ENCODE assay signal across 1 cellular context in the genomic region with DNA sequence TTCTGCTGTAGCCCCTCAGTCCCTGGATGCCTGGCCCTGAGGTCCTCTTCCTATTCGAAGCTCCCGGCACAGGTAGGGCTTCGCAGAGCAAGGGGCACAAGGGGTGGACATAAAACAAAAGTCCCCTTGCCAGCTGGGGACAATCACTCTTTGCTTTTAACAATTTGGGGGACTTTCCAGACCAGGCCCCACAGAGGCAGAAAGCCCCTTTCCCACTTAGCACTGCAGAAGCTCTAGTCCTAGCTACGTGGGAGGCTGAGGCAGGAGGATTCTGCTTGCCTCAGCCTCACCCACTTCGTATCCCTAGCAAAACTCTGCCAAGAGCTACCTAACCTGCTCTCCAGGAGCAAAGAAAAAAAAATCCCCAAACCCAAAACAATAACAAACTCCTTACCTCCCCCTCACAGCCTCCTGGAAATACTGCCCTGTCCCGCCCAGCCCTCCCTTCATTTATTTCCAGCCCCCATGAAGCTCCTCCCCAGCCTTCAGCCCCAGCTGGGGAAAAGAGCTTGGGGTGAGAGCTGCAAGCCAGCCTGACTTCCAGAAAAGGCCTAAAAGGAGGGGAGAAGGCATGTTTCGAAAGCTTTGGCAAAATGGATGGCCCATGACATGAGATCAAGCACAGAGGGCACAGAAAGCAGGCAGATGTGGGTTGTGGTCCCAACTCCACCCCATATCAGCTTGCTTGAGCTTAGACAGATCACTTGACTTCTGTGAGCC.
TF ChIP-seq lines count a peak whose summit lies in the region.

A gene with protein sequence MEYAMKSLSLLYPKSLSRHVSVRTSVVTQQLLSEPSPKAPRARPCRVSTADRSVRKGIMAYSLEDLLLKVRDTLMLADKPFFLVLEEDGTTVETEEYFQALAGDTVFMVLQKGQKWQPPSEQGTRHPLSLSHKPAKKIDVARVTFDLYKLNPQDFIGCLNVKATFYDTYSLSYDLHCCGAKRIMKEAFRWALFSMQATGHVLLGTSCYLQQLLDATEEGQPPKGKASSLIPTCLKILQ (minus strand): TSS at position 424 of the 720 bp plus-strand sequence. CDS start 1,767 bp downstream, outside the sequence.

TF ChIP-seq in HEK293, 187 proteins besides CTCF, POLR2A, EP300 and RAD21 (continued from another document):
- TF ChIP-seq ZFHX2 (tag by site-specific recombination; conservative IDR thresholded peaks at IDR 0.05) (peak; percentile 48), ZNF791 (tag by site-specific recombination; IDR thresholded peaks at IDR 0.05) (no peak), ZNF354C (tag by site-specific recombination; IDR thresholded peaks at IDR 0.05; ENCODE audit: borderline replicate concordance, low read depth) (no peak), ZNF560 (tag by site-specific recombination; IDR thresholded peaks at IDR 0.05; ENCODE audit: borderline replicate concordance) (no peak), ZNF843 (tag by site-specific recombination; IDR thresholded peaks at IDR 0.05) (0 out of 2 replicates have a peak, but pooled peaks have one; percentile 10), ZNF48 (tag by site-specific recombination; IDR thresholded peaks at IDR 0.05) (no peak), ZNF239 (tag by site-specific recombination; IDR thresholded peaks at IDR 0.05) (no peak), ZNF335 (tag by site-specific recombination; conservative IDR thresholded peaks at IDR 0.05) (no peak), ZNF211 (tag by site-specific recombination; IDR thresholded peaks at IDR 0.05; ENCODE audit: low read depth) (no peak), ZBTB1 (tag by site-specific recombination; IDR thresholded peaks at IDR 0.05) (no peak), GLIS1 (tag by site-specific recombination; IDR thresholded peaks at IDR 0.05) (peak; percentile 28; the same call in 1 of the 2 replicates), ZNF792 (tag by site-specific recombination; IDR thresholded peaks at IDR 0.05) (no peak), ZNF514 (tag by site-specific recombination; IDR thresholded peaks at IDR 0.05) (no peak), ZNF501 (tag by site-specific recombination; IDR thresholded peaks at IDR 0.05) (no peak), ZNF600 (tag by site-specific recombination; IDR thresholded peaks at IDR 0.05) (no peak), ZBTB7A (tag by site-specific recombination; IDR thresholded peaks at IDR 0.05; ENCODE audit: low read depth) (no peak), ZNF248 (tag by site-specific recombination; IDR thresholded peaks at IDR 0.05) (no peak), SP3 (tag by site-specific recombination; IDR thresholded peaks at IDR 0.05) (peak; percentile 41; the same call in 1 of the 2 replicates), WT1 (tag by site-specific recombination; IDR thresholded peaks at IDR 0.05) (peak; percentile 78), ZNF341 (tag by site-specific recombination; IDR thresholded peaks at IDR 0.05; ENCODE audit: low read depth) (no peak), HOXD13 (CRISPR knock-in tag; IDR thresholded peaks at IDR 0.05; ENCODE audit: borderline replicate concordance) (no peak), ZNF274 (IDR thresholded peaks at IDR 0.05; ENCODE audit: low read length) (no peak), ZNF274 (tag by site-specific recombination; IDR thresholded peaks at IDR 0.05; ENCODE audit: borderline replicate concordance) (no peak), ZNF76 (tag by site-specific recombination; IDR thresholded peaks at IDR 0.05; ENCODE audit: borderline replicate concordance, low read depth) (no peak), EGR2 (tag by site-specific recombination; IDR thresholded peaks at IDR 0.05; ENCODE audit: low read depth) (peak; percentile 67), SALL2 (tag by site-specific recombination; IDR thresholded peaks at IDR 0.05; ENCODE audit: borderline replicate concordance) (no peak), ZNF837 (tag by site-specific recombination; IDR thresholded peaks at IDR 0.05) (no peak), ZNF596 (tag by site-specific recombination; IDR thresholded peaks at IDR 0.05) (no peak), ZNF664 (tag by site-specific recombination; IDR thresholded peaks at IDR 0.05) (no peak), ZNF37A (tag by site-specific recombination; IDR thresholded peaks at IDR 0.05) (no peak), ZSCAN16 (tag by site-specific recombination; IDR thresholded peaks at IDR 0.05) (no peak), ZNF776 (tag by site-specific recombination; IDR thresholded peaks at IDR 0.05; ENCODE audit: borderline replicate concordance) (no peak), ZNF585B (tag by site-specific recombination; IDR thresholded peaks at IDR 0.05) (no peak), ZNF202 (tag by site-specific recombination; IDR thresholded peaks at IDR 0.05; ENCODE audit: borderline replicate concordance) (no peak), ZNF830 (tag by site-specific recombination; IDR thresholded peaks at IDR 0.05; ENCODE audit: low read depth) (no peak), ZIC2 (tag by site-specific recombination; IDR thresholded peaks at IDR 0.05) (no peak), ZNF670 (tag by site-specific recombination; IDR thresholded peaks at IDR 0.05; ENCODE audit: low read depth) (no peak)
- TF ChIP-seq, protein P1, sequence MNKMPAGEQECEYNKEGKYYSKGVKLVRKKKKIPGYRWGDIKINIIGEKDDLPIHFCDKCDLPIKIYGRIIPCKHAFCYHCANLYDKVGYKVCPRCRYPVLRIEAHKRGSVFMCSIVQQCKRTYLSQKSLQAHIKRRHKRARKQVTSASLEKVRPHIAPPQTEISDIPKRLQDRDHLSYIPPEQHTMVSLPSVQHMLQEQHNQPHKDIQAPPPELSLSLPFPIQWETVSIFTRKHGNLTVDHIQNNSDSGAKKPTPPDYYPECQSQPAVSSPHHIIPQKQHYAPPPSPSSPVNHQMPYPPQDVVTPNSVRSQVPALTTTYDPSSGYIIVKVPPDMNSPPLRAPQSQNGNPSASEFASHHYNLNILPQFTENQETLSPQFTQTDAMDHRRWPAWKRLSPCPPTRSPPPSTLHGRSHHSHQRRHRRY (tag by site-specific recombination; IDR thresholded peaks at IDR 0.05) = no peak
- TF ChIP-seq, protein P2, sequence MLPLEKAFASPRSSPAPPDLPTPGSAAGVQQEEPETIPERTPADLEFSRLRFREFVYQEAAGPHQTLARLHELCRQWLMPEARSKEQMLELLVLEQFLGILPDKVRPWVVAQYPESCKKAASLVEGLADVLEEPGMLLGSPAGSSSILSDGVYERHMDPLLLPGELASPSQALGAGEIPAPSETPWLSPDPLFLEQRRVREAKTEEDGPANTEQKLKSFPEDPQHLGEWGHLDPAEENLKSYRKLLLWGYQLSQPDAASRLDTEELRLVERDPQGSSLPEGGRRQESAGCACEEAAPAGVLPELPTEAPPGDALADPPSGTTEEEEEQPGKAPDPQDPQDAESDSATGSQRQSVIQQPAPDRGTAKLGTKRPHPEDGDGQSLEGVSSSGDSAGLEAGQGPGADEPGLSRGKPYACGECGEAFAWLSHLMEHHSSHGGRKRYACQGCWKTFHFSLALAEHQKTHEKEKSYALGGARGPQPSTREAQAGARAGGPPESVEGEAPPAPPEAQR (tag by site-specific recombination; IDR thresholded peaks at IDR 0.05) = no peak
- TF ChIP-seq, protein P3, sequence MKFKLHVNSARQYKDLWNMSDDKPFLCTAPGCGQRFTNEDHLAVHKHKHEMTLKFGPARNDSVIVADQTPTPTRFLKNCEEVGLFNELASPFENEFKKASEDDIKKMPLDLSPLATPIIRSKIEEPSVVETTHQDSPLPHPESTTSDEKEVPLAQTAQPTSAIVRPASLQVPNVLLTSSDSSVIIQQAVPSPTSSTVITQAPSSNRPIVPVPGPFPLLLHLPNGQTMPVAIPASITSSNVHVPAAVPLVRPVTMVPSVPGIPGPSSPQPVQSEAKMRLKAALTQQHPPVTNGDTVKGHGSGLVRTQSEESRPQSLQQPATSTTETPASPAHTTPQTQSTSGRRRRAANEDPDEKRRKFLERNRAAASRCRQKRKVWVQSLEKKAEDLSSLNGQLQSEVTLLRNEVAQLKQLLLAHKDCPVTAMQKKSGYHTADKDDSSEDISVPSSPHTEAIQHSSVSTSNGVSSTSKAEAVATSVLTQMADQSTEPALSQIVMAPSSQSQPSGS (tag by site-specific recombination; IDR thresholded peaks at IDR 0.05; ENCODE audit: low read depth) = no peak
- TF ChIP-seq, protein P4, sequence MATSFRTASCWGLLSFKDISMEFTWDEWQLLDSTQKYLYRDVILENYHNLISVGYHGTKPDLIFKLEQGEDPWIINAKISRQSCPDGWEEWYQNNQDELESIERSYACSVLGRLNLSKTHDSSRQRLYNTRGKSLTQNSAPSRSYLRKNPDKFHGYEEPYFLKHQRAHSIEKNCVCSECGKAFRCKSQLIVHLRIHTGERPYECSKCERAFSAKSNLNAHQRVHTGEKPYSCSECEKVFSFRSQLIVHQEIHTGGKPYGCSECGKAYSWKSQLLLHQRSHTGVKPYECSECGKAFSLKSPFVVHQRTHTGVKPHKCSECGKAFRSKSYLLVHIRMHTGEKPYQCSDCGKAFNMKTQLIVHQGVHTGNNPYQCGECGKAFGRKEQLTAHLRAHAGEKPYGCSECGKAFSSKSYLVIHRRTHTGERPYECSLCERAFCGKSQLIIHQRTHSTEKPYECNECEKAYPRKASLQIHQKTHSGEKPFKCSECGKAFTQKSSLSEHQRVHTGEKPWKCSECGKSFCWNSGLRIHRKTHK (tag by site-specific recombination; IDR thresholded peaks at IDR 0.05) = no peak
- TF ChIP-seq, protein P5, sequence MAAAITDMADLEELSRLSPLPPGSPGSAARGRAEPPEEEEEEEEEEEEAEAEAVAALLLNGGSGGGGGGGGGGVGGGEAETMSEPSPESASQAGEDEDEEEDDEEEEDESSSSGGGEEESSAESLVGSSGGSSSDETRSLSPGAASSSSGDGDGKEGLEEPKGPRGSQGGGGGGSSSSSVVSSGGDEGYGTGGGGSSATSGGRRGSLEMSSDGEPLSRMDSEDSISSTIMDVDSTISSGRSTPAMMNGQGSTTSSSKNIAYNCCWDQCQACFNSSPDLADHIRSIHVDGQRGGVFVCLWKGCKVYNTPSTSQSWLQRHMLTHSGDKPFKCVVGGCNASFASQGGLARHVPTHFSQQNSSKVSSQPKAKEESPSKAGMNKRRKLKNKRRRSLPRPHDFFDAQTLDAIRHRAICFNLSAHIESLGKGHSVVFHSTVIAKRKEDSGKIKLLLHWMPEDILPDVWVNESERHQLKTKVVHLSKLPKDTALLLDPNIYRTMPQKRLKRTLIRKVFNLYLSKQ (tag by site-specific recombination; IDR thresholded peaks at IDR 0.05; ENCODE audit: borderline replicate concordance) = no peak
- TF ChIP-seq, protein P6, sequence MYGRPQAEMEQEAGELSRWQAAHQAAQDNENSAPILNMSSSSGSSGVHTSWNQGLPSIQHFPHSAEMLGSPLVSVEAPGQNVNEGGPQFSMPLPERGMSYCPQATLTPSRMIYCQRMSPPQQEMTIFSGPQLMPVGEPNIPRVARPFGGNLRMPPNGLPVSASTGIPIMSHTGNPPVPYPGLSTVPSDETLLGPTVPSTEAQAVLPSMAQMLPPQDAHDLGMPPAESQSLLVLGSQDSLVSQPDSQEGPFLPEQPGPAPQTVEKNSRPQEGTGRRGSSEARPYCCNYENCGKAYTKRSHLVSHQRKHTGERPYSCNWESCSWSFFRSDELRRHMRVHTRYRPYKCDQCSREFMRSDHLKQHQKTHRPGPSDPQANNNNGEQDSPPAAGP (tag by site-specific recombination; IDR thresholded peaks at IDR 0.05) = 0 out of 2 replicates have a peak, but pooled peaks have one; percentile 19
